ENCODE assay signal across 1 cellular context in the genomic region with DNA sequence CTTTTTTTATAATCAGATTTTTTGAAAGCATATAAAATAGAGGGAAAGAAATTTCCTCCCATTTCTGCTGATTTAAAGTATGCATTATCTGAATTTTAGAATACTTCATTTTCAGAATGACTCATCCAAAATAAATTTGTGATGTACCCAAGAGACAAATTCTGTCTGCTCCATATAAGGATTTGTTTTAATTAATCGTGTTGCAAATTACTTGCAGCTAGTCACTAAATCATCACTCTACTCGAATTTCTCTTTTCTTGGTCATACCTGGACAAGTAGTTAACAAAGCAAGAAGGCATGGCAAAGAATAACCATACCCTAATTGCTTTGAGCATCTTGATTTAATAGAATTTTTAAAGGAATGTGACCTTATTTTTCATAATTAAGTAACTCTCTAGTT.
TF ChIP-seq lines count a peak whose summit lies in the region.

No MANE protein-coding gene starts in this region.

TF ChIP-seq in IMR-90, 13 proteins besides CTCF, POLR2A, EP300 and RAD21:
- TF ChIP-seq FOS (IDR thresholded peaks at IDR 0.05; ENCODE audit: low read depth, low read length) (no peak), CEBPB (IDR thresholded peaks at IDR 0.05; ENCODE audit: low read depth, low read length) (no peak), CHD1 (IDR thresholded peaks at IDR 0.05; ENCODE audit: low read depth, low read length) (no peak), SMC3 (IDR thresholded peaks at IDR 0.05; ENCODE audit: low read depth, low read length) (no peak), MXI1 (IDR thresholded peaks at IDR 0.05; ENCODE audit: borderline replicate concordance, low read depth, low read length) (no peak), RFX5 (IDR thresholded peaks at IDR 0.05; ENCODE audit: low read depth, low read length) (no peak), MAZ (IDR thresholded peaks at IDR 0.05; ENCODE audit: borderline replicate concordance, low read depth, low read length) (no peak), RCOR1 (IDR thresholded peaks at IDR 0.05; ENCODE audit: insufficient replicate concordance, low read length) (no peak), ELK1 (IDR thresholded peaks at IDR 0.05; ENCODE audit: borderline replicate concordance, low read depth, low read length) (no peak), NFE2L2 (IDR thresholded peaks at IDR 0.05; ENCODE audit: low read depth, low read length) (no peak), BHLHE40 (IDR thresholded peaks at IDR 0.05; ENCODE audit: low read depth, low read length) (no peak), MAFK (IDR thresholded peaks at IDR 0.05; ENCODE audit: low read depth, low read length) (no peak)
- TF ChIP-seq, protein P1, sequence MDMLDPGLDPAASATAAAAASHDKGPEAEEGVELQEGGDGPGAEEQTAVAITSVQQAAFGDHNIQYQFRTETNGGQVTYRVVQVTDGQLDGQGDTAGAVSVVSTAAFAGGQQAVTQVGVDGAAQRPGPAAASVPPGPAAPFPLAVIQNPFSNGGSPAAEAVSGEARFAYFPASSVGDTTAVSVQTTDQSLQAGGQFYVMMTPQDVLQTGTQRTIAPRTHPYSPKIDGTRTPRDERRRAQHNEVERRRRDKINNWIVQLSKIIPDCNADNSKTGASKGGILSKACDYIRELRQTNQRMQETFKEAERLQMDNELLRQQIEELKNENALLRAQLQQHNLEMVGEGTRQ (IDR thresholded peaks at IDR 0.05; ENCODE audit: low read depth, low read length) = no peak
